In the genomic region with DNA sequence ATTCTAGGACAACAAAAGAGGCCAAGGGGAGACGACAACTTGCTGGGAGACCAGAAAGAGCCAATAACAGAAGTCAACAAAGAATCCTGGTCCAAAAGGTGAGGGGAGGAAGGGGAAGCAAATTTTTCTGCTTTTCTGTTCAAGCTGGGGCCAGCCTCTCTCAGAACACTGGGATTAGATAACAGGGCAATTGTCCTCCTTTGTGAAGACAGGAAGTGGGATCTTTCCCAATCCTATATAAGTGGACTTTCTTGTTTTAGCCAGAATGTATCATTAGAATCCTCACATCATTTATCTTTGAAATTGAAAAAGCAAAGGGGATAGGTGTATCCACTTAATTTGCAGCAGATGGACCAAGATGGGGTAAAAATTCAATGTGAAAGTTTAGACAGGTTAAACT, we compare ENCODE assay signal across 1 cellular context.
TF ChIP-seq lines count a peak whose summit lies in the region.

No MANE protein-coding gene starts in this region.

TF ChIP-seq in SK-N-SH, 30 proteins besides CTCF, POLR2A, EP300 and RAD21:
- TF ChIP-seq, protein P1, sequence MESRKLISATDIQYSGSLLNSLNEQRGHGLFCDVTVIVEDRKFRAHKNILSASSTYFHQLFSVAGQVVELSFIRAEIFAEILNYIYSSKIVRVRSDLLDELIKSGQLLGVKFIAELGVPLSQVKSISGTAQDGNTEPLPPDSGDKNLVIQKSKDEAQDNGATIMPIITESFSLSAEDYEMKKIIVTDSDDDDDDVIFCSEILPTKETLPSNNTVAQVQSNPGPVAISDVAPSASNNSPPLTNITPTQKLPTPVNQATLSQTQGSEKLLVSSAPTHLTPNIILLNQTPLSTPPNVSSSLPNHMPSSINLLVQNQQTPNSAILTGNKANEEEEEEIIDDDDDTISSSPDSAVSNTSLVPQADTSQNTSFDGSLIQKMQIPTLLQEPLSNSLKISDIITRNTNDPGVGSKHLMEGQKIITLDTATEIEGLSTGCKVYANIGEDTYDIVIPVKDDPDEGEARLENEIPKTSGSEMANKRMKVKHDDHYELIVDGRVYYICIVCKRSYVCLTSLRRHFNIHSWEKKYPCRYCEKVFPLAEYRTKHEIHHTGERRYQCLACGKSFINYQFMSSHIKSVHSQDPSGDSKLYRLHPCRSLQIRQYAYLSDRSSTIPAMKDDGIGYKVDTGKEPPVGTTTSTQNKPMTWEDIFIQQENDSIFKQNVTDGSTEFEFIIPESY (IDR thresholded peaks at IDR 0.05; ENCODE audit: borderline replicate concordance, low read depth): no peak
- no peak for TF ChIP-seq EZH2phosphoT487 (IDR thresholded peaks at IDR 0.05; ENCODE audit: borderline replicate concordance, low read depth)
- no peak for TF ChIP-seq MEF2A (IDR thresholded peaks at IDR 0.05; ENCODE audit: borderline replicate concordance, low read depth)
- TF ChIP-seq, protein P2, sequence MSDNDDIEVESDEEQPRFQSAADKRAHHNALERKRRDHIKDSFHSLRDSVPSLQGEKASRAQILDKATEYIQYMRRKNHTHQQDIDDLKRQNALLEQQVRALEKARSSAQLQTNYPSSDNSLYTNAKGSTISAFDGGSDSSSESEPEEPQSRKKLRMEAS (IDR thresholded peaks at IDR 0.05; ENCODE audit: low read depth): no peak
- no peak for TF ChIP-seq RXRA (IDR thresholded peaks at IDR 0.05; ENCODE audit: borderline replicate concordance, low read depth)
- TF ChIP-seq, protein P3, sequence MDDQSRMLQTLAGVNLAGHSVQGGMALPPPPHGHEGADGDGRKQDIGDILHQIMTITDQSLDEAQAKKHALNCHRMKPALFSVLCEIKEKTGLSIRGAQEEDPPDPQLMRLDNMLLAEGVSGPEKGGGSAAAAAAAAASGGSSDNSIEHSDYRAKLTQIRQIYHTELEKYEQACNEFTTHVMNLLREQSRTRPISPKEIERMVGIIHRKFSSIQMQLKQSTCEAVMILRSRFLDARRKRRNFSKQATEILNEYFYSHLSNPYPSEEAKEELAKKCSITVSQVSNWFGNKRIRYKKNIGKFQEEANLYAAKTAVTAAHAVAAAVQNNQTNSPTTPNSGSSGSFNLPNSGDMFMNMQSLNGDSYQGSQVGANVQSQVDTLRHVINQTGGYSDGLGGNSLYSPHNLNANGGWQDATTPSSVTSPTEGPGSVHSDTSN (IDR thresholded peaks at IDR 0.05): no peak
- no peak for TF ChIP-seq FOXJ3 (CRISPR knock-in tag; IDR thresholded peaks at IDR 0.05)
- TF ChIP-seq TAF1 (IDR thresholded peaks at IDR 0.05; ENCODE audit: borderline replicate concordance, low read depth, low read length): no peak
- TF ChIP-seq NRF1 (IDR thresholded peaks at IDR 0.05; ENCODE audit: low read depth, low read length): no peak
- TF ChIP-seq JUND (IDR thresholded peaks at IDR 0.05): no peak
- TF ChIP-seq GATA2 (CRISPR knock-in tag; IDR thresholded peaks at IDR 0.05): no peak
- TF ChIP-seq ELF1 (IDR thresholded peaks at IDR 0.05): no peak
- TF ChIP-seq TEAD4 (IDR thresholded peaks at IDR 0.05; ENCODE audit: borderline replicate concordance, insufficient read depth): no peak
- TF ChIP-seq TCF12 (IDR thresholded peaks at IDR 0.05): no peak
- TF ChIP-seq GABPA (IDR thresholded peaks at IDR 0.05; ENCODE audit: low read depth): no peak
- no peak for TF ChIP-seq CHD2 (IDR thresholded peaks at IDR 0.05; ENCODE audit: low read length, partially characterized antibody)
- TF ChIP-seq SMC3 (IDR thresholded peaks at IDR 0.05; ENCODE audit: low read depth, low read length): no peak
- no peak for TF ChIP-seq RCOR1 (IDR thresholded peaks at IDR 0.05; ENCODE audit: low read length)
- no peak for TF ChIP-seq NFIC (IDR thresholded peaks at IDR 0.05; ENCODE audit: borderline replicate concordance)
TF ChIP-seq in SK-N-SH: peak in this region for 0.
